In genomic region chr1:151945725-151946365, GRCh38 we compare ENCODE assay signal across 8 cellular contexts. TPM values are rescaled to one million over a fixed set of nuclear protein-coding genes. Genes with fewer than 3 reads are reported as not detected.
A peak's percentile ranks its signal among the peaks of the same experiment; 100 is the strongest.
DNase-seq lines count a peak whose midpoint lies in the region; ATAC-seq lines count a peak whose summit lies in the region.

No MANE protein-coding gene starts in this region.

- H3K9ac ChIP-seq in subcutaneous abdominal adipose tissue (ENCODE audit: low read length in 5 of 5): peak overlapping the region in 1 of 5 donors; percentile 63

- no peaks in the 10 kb centered on the region for H3K79me2 ChIP-seq in ACC112 (ENCODE audit: control insufficient read depth, insufficient read depth, low read length, unreplicated experiment)

- H3K4me1 ChIP-seq in ACC112 (ENCODE audit: control insufficient read depth, insufficient read depth, low read length, unreplicated experiment) (peaks cover 40% of the 10 kb centered on the region), subcutaneous abdominal adipose tissue (ENCODE audit: control insufficient read depth in 5 of 5, insufficient read depth in 5 of 5, low read length in 5 of 5) (peaks cover 10 to 69% (median 51%) of the 10 kb centered on the region in 5 donors)

- DNase-seq in H7: peak; percentile 70
- peak; percentile 96 for DNase-seq in OCI-M1 (lab: John Stamatoyannopoulos, UW)
- peak; percentile 64 for DNase-seq in activated T-cell treated with anti-CD3 and anti-CD28 coated beads for 24 hours (ENCODE audit: low read depth)
- peak; percentile 99 for DNase-seq in fibroblast of gingiva (ENCODE audit: low read depth)
- DNase-seq in non-pigmented ciliary epithelial cell (ENCODE audit: low read depth): peak; percentile 80

- H3K9me3 ChIP-seq in subcutaneous abdominal adipose tissue (ENCODE audit: control insufficient read depth in 5 of 5, low read length in 5 of 5): no peaks in the 10 kb centered on the region

- H3K4me3 ChIP-seq in ACC112 (ENCODE audit: low read depth, low read length) (peak overlapping the region; percentile 46), H7 (ENCODE audit: insufficient read depth, low read depth, low read length) (no peak overlapping the region), subcutaneous abdominal adipose tissue (ENCODE audit: low read depth in 1 of 5, low read length in 5 of 5) (peak overlapping the region in 2 of 5 donors; percentile 8 to 17)

- H3K36me3 ChIP-seq in ACC112 (ENCODE audit: insufficient read depth, low read length): no peaks in the 10 kb centered on the region
- no peaks in the 10 kb centered on the region for H3K36me3 ChIP-seq in H7 (replicated peaks; ENCODE audit: control insufficient read depth, insufficient read depth, low read length)
- H3K36me3 ChIP-seq in subcutaneous abdominal adipose tissue (ENCODE audit: control insufficient read depth in 5 of 5, insufficient read depth in 5 of 5, low read length in 5 of 5): no peaks in the 10 kb centered on the region

- H2AFZ ChIP-seq in ACC112 (ENCODE audit: low read length, unreplicated experiment): no peak overlapping the region

- ATAC-seq in HG03342 (IDR thresholded peaks at IDR 0.05; ENCODE audit: unreplicated experiment): no peak

- H3K27me3 ChIP-seq in ACC112 (ENCODE audit: insufficient read depth, low read length) (no peaks in the 10 kb centered on the region), H7 (ENCODE audit: control insufficient read depth, insufficient read depth, low read length) (no peaks in the 10 kb centered on the region), subcutaneous abdominal adipose tissue (ENCODE audit: control insufficient read depth in 5 of 5, insufficient read depth in 4 of 5, low read length in 5 of 5) (no peaks in the 10 kb centered on the region)

- peak overlapping the region; percentile 93 for H3K27ac ChIP-seq in ACC112 (ENCODE audit: low read depth, low read length)
- H3K27ac ChIP-seq in subcutaneous abdominal adipose tissue (ENCODE audit: low read depth, low read length): peak overlapping the region; percentile 73

RNA-seq across cellular contexts. Expression of gene THEM4, which starts 36.5 kb away (rescaled TPM):
- 21.4 and 22.6 TPM in 2 replicates for total RNA-seq in H7 (2014; rRNA removed; shearing (Covaris generic))

RNA-seq across cellular contexts. Expression of gene S100A10, which starts 47.8 kb away (rescaled TPM):
- 102 and 116 TPM in 2 replicates for total RNA-seq in H7 (2014; rRNA removed; shearing (Covaris generic))
